Comparison of ENCODE assay signal across 1 cellular context in the genomic region with DNA sequence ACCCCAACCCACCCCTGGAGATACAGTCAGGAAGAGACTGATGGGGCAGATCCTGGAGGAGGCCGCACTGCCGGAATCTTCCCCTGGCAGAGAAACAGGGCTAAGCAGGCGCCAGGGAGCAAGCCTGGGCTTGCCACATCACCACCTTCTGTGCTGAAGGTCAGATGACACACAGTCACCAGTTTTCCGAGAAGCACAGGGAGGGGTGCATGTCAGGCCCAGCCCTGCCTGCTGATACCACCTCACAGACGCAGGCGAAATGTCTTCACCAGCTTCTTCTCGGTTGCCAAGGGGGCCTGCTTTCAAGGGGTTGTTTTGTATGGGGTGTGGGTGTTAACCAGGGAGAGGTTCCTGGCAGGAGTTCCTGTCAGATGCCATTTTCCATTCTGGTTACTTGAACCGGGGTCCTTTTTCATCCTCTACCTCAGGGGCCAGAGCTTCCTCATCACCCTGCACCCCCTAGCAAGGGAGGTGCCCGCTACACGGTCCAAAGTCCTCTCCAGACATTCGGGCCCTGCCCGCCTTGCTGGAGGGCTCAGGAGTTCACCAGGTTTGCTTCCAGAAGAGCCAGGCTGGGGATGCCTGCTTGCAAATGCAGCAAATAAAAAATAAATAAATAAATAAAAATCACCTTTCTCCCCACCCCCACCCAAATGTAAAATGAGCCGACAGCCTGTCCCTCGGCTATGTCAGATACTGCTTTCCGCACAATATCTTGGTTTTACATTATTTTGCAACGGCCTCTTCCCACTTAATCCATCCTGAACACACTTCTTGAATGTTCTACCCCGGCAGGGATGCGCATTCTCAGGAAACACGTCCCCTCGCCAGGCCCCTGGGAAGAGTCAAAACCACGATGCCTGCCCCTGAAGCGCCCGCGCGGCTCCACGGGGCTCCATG.
TF ChIP-seq lines count a peak whose summit lies in the region.

No MANE protein-coding gene starts in this region.

TF ChIP-seq in IMR-90, 13 proteins besides CTCF, POLR2A, EP300 and RAD21:
- TF ChIP-seq, protein P1, sequence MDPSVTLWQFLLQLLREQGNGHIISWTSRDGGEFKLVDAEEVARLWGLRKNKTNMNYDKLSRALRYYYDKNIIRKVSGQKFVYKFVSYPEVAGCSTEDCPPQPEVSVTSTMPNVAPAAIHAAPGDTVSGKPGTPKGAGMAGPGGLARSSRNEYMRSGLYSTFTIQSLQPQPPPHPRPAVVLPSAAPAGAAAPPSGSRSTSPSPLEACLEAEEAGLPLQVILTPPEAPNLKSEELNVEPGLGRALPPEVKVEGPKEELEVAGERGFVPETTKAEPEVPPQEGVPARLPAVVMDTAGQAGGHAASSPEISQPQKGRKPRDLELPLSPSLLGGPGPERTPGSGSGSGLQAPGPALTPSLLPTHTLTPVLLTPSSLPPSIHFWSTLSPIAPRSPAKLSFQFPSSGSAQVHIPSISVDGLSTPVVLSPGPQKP (IDR thresholded peaks at IDR 0.05; ENCODE audit: borderline replicate concordance, low read depth, low read length): no peak
- TF ChIP-seq BHLHE40 (IDR thresholded peaks at IDR 0.05; ENCODE audit: low read depth, low read length) (peak; percentile 87), FOS (IDR thresholded peaks at IDR 0.05; ENCODE audit: low read depth, low read length) (peak; percentile 87), NFE2L2 (IDR thresholded peaks at IDR 0.05; ENCODE audit: low read depth, low read length) (peak; percentile 61; the same call in 1 of the 2 replicates), RFX5 (IDR thresholded peaks at IDR 0.05; ENCODE audit: low read depth, low read length) (no peak), MXI1 (IDR thresholded peaks at IDR 0.05; ENCODE audit: borderline replicate concordance, low read depth, low read length) (peak; percentile 42; the same call in 1 of the 2 replicates), RCOR1 (IDR thresholded peaks at IDR 0.05; ENCODE audit: insufficient replicate concordance, low read length) (no peak), CEBPB (IDR thresholded peaks at IDR 0.05; ENCODE audit: low read depth, low read length) (peak; percentile 93), MAZ (IDR thresholded peaks at IDR 0.05; ENCODE audit: borderline replicate concordance, low read depth, low read length) (peak; percentile 67; the same call in 1 of the 2 replicates), CHD1 (IDR thresholded peaks at IDR 0.05; ENCODE audit: low read depth, low read length) (peak; percentile 95), MAFK (IDR thresholded peaks at IDR 0.05; ENCODE audit: low read depth, low read length) (no peak), SMC3 (IDR thresholded peaks at IDR 0.05; ENCODE audit: low read depth, low read length) (no peak)
- TF ChIP-seq, protein P2, sequence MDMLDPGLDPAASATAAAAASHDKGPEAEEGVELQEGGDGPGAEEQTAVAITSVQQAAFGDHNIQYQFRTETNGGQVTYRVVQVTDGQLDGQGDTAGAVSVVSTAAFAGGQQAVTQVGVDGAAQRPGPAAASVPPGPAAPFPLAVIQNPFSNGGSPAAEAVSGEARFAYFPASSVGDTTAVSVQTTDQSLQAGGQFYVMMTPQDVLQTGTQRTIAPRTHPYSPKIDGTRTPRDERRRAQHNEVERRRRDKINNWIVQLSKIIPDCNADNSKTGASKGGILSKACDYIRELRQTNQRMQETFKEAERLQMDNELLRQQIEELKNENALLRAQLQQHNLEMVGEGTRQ (IDR thresholded peaks at IDR 0.05; ENCODE audit: low read depth, low read length): peak; percentile 77
